7 cellular contexts compared by ENCODE assay signal in the genomic region with DNA sequence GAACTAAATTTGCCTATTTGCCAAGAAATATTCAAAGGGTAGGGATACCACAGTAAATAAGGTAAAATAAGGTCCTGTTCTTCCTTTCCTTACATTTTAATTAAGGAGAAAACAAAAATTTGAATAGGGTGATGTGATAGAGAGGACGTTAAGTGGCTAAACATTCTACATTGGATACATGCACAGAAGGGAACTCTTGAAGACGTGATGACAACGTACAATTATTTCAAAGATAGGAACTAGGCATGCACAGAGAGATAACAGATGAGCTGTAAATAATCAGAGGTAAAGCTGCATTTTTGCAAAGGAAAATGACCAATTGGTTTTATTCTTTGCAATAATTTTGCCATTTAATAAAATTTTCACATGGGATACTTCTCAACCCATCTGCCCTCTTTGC.
"Had no signal": no experiment of that assay in that cellular context is flagged by ENCODE, and none has a peak within 500 bp of the region (broad histone marks: within the 10 kb centered on the region; RNA-seq: fewer than 3 reads in every experiment).

No MANE protein-coding gene starts in this region.

- FAIRE-seq: G401.6, GM12891, GM12892, GM18507, GM19239 had no signal

- DNase-seq: GDM1, GF-D8 had no signal
